In genomic region chr11:14644396-14645246, GRCh38 we compare ENCODE assay signal across 8 cellular contexts. TPM values are rescaled to one million over a fixed set of nuclear protein-coding genes. Genes with fewer than 3 reads are reported as not detected.
DNase-seq lines count a peak whose midpoint lies in the region; ATAC-seq, FAIRE-seq and TF ChIP-seq lines count a peak whose summit lies in the region.

No MANE protein-coding gene starts in this region.

- H3K4me1 ChIP-seq in GM12878 (ENCODE audit: control insufficient read depth, insufficient read depth, low read length) = no peaks in the 10 kb centered on the region

- peak overlapping the region; percentile 79 for H3K27ac Mint-ChIP-seq in T-helper 1 cell treated with Interleukin-12 subunit alpha and Interleukin-12 subunit beta and Interleukin-4 antibody, amounts not matched to agents 30 μg/mL and 1 μg/mL, for 36 hours
- peak overlapping the region; percentile 1 to 81 (median 47) for H3K27ac Mint-ChIP-seq in immature natural killer cell

- ATAC-seq in GM19468 (IDR thresholded peaks at IDR 0.05; ENCODE audit: extremely low read depth, unreplicated experiment) (peak; percentile 20), HG03571 (IDR thresholded peaks at IDR 0.05; ENCODE audit: unreplicated experiment) (peak; percentile 37), GM12878 (peak; percentile 66)

- H3K27me3 Mint-ChIP-seq in T-helper 1 cell treated with Interleukin-12 subunit alpha and Interleukin-12 subunit beta and Interleukin-4 antibody, amounts not matched to agents 30 μg/mL and 1 μg/mL, for 36 hours (ENCODE audit: low read depth) = no peaks in the 10 kb centered on the region
- H3K27me3 Mint-ChIP-seq in immature natural killer cell (ENCODE audit: low read depth in 3 of 3) = peaks cover 6 to 18% (median 9%) of the 10 kb centered on the region in 3 donors

- H3K27ac ChIP-seq in GM12878 (ENCODE audit: control insufficient read depth, insufficient read depth) = no peak overlapping the region

- peaks cover 52% of the 10 kb centered on the region for H3K4me1 Mint-ChIP-seq in T-helper 1 cell treated with Interleukin-12 subunit alpha and Interleukin-12 subunit beta and Interleukin-4 antibody, amounts not matched to agents 30 μg/mL and 1 μg/mL, for 36 hours (ENCODE audit: low read depth)
- peaks cover 19 to 22% of the 10 kb centered on the region in 2 donors for H3K4me1 Mint-ChIP-seq in immature natural killer cell

- intact Hi-C loops in GM12878 (cut with micrococcal nuclease; ENCODE audit: unreplicated experiment) = loop anchor here (2.0 to 5.0 kb wide), 3 partner anchors 108 to 658 kb away; no protein-coding TSS in a partner anchor

- H3K27me3 ChIP-seq in GM12878 (replicated peaks in 1 of 2; ENCODE audit: control insufficient read depth in 2 of 2, insufficient read depth in 2 of 2, low read length in 1 of 2) = peaks cover 0 to 6% of the 10 kb centered on the region in 2 experiments; a peak in 3 of 4 replicates

- peaks cover 53% of the 10 kb centered on the region for H3K36me3 Mint-ChIP-seq in T-helper 1 cell treated with Interleukin-12 subunit alpha and Interleukin-12 subunit beta and Interleukin-4 antibody, amounts not matched to agents 30 μg/mL and 1 μg/mL, for 36 hours (ENCODE audit: low read depth)
- H3K36me3 Mint-ChIP-seq in immature natural killer cell = no peaks in the 10 kb centered on the region

- no peaks in the 10 kb centered on the region for H4K20me1 ChIP-seq in GM12878 (ENCODE audit: control insufficient read depth, insufficient read depth)

- no peak for FAIRE-seq in GM12878 (lab: Jason Lieb, UNC)
- no peak for FAIRE-seq in GM19239 (lab: Jason Lieb, UNC)

- DNase-seq in COR-L47 (lab: John Stamatoyannopoulos, UW) = peak; percentile 49
- DNase-seq in GM12878 (ENCODE audit: low read depth, low spot score) = no peak
- peak in 2 of 3 donors; percentile 47 to 56 for DNase-seq in immature natural killer cell
- DNase-seq in stimulated activated CD4-positive, alpha-beta T cell treated with anti-CD3 and anti-CD28 coated beads, Interleukin-12 subunit alpha, Interleukin-12 subunit beta, amount 100 ng/mL, for 48 hours (ENCODE audit: low read depth in 2 of 3, low spot score in 1 of 3) = peak in 2 of 3 donors; percentile 23 to 30
- no peak for DNase-seq in GM19239 (ENCODE audit: insufficient read length, low spot score)

- CTCF ChIA-PET in GM12878 (lab: Yijun Ruan, JAX) = no interaction called here

- in situ Hi-C loops in GM12878 (cut with MboI) = no loop called here

- H3K4me2 ChIP-seq in GM12878 (ENCODE audit: control insufficient read depth, insufficient read depth) = peak overlapping the region; percentile 89

- H2AFZ ChIP-seq in GM12878 (ENCODE audit: control insufficient read depth, low read depth, low read length) = peak overlapping the region; percentile 62

- H3K36me3 ChIP-seq in GM12878 (ENCODE audit: control insufficient read depth in 2 of 2, insufficient read depth in 2 of 2, low read length in 1 of 2) = no peaks in the 10 kb centered on the region

- no peak; the same call in 1 of the 2 replicates for TF ChIP-seq RAD21 in GM12878 (IDR thresholded peaks at IDR 0.05; ENCODE audit: insufficient read depth, low read depth, low read length)

- H3K79me2 ChIP-seq in GM12878 (ENCODE audit: control insufficient read depth, insufficient read depth, low read length) = no peaks in the 10 kb centered on the region

- RAD21 ChIA-PET in GM12878 (lab: Charles Lee; ENCODE audit: unreplicated experiment) = interaction anchor here (0.6 kb wide), 1 partner anchor 27 kb away, joined by 5 read pairs; no protein-coding TSS in a partner anchor

- H3K9me3 Mint-ChIP-seq in T-helper 1 cell treated with Interleukin-12 subunit alpha and Interleukin-12 subunit beta and Interleukin-4 antibody, amounts not matched to agents 30 μg/mL and 1 μg/mL, for 36 hours = no peaks in the 10 kb centered on the region
- no peaks in the 10 kb centered on the region for H3K9me3 Mint-ChIP-seq in immature natural killer cell

- TF ChIP-seq EP300 in GM12878 (IDR thresholded peaks at IDR 0.05; ENCODE audit: borderline replicate concordance in 1 of 2, control insufficient read depth in 1 of 2, low read depth in 2 of 2, low read length in 2 of 2) = no peak

- POLR2A ChIA-PET in GM12878 (lab: Charles Lee) = no interaction called here

- H3K9me3 ChIP-seq in GM12878 (replicated peaks; ENCODE audit: control insufficient read depth, insufficient read depth, low read length) = no peaks in the 10 kb centered on the region

- H3K4me3 ChIP-seq in GM12878 = peak overlapping the region; percentile 61

- SMC1A ChIA-PET in GM12878 (lab: Charles Lee; ENCODE audit: uncharacterized antibody, unreplicated experiment) = no interaction called here

- BruUV-seq in GM12878 (replicated peaks; lab: Mats Ljungman, UMichigan) = no TSS peak

- H3K9ac ChIP-seq in GM12878 (ENCODE audit: control insufficient read depth, insufficient read depth, low read length) = no peak overlapping the region

- TF ChIP-seq CTCF in GM12878 (IDR thresholded peaks at IDR 0.05 in 2 of 3, conservative IDR thresholded peaks at IDR 0.05 in 1 of 3; ENCODE audit: control insufficient read depth in 2 of 3, extremely low read depth in 1 of 3, insufficient read depth in 1 of 3, low read depth in 3 of 3, low read length in 3 of 3) = no peak

- WGBS in GM12878 (ENCODE audit: insufficient coverage, insufficient replicate concordance, low lambda C conversion rate, missing lambda C conversion rate) = 1% methylated on average over 47 of the region's 56 CpGs

- H3K4me3 Mint-ChIP-seq in T-helper 1 cell treated with Interleukin-12 subunit alpha and Interleukin-12 subunit beta and Interleukin-4 antibody, amounts not matched to agents 30 μg/mL and 1 μg/mL, for 36 hours = peak overlapping the region; percentile 91
- H3K4me3 Mint-ChIP-seq in immature natural killer cell = peak overlapping the region; percentile 78 to 95 (median 86)

- TF ChIP-seq POLR2A in GM12878 (IDR thresholded peaks at IDR 0.05; ENCODE audit: low read depth, low read length) = no peak

TF ChIP-seq in GM12878, 131 proteins besides CTCF, POLR2A, EP300 and RAD21:
- TF ChIP-seq HDAC6 (IDR thresholded peaks at IDR 0.05; ENCODE audit: unreplicated experiment) (peak; percentile 13), SUZ12 (IDR thresholded peaks at IDR 0.05; ENCODE audit: unreplicated experiment) (peak; percentile 42), SREBF2 (IDR thresholded peaks at IDR 0.05; ENCODE audit: low read length) (no peak)

RNA-seq across cellular contexts. Expression of gene PDE3B, which starts 1.0 kb away (rescaled TPM):
- 0.07 and 0.23 TPM in 2 replicates for total RNA-seq in GM12878 (2013; cell fraction: nucleolus; rRNA removed)
- total RNA-seq in GM12878 (2014; rRNA removed) (2.7 and 3.9 TPM in 2 replicates), GM12878 (2014; rRNA removed; fragmentation: Illumina TruSeq; extraction: Trizol) (3.1 TPM in 2 replicates), GM12878 (2021) (2.6 and 2.9 TPM in 2 replicates)
- polyA plus RNA-seq in GM12878 (2011; ENCODE audit: low read depth) = 0.10 TPM
- polyA plus RNA-seq in GM12878 (2011; rRNA removed) (0.03 and 0.04 TPM in 2 replicates), GM12878 (2014; fragmentation: Illumina TruSeq; extraction: Trizol) (2.4 and 2.9 TPM in 2 replicates), GM12878 (2014; fragmentation: Nextera tagmentation; extraction: Ambion mirVana) (under 1 TPM; 0.40 to 0.77 TPM), GM12878 (2014; rRNA removed) (1.9 and 2.0 TPM in 2 replicates), GM12878 (2016; fragmentation: Nextera tagmentation; extraction: Ambion mirVana) (1 to 10 TPM; 1.7 to 1.9 TPM), immature natural killer cell (1 to 10 TPM; 2.4 to 4.7 (median 2.6) TPM)
- 0.01 and 0.03 TPM in 2 replicates for polyA plus RNA-seq in GM12878 (2011; cell fraction: cytosol; rRNA removed)
- 0.04 and 0.13 TPM in 2 replicates for polyA plus RNA-seq in GM12878 (2011; cell fraction: nucleus; rRNA removed)
- polyA plus RNA-seq in GM12878 (2012) = 0.21 and 0.27 TPM in 2 replicates
- not detected in 2 replicates for polyA minus RNA-seq in GM12878 (2011; rRNA and poly(A)+ RNA removed)
- 0.10 TPM in 1 of 2 replicates, not detected in the other for polyA minus RNA-seq in GM12878 (2011; cell fraction: cytosol; rRNA and poly(A)+ RNA removed)
- 0.29 and 0.36 TPM in 2 replicates for polyA minus RNA-seq in GM12878 (2011; cell fraction: nucleus; rRNA and poly(A)+ RNA removed)

Comparison
In these comparisons a context has a peak if more than half of its experiments do, and no peak if none do; other contexts are left out.
1. DNase-seq: peak in COR-L47 (single experiment), immature natural killer cell (2 of 3) and stimulated activated CD4-positive, alpha-beta T cell treated with anti-CD3 and anti-CD28 coated beads, Interleukin-12 subunit alpha, Interleukin-12 subunit beta, amount 100 ng/mL, for 48 hours (2 of 3); none in GM12878 (single experiment) and GM19239 (single experiment).
2. Peak in every context shown above with its lines, with median percentiles within 50 percentile points of each other: ATAC-seq.